Comparison of ENCODE assay signal across 10 cellular contexts in the genomic region with DNA sequence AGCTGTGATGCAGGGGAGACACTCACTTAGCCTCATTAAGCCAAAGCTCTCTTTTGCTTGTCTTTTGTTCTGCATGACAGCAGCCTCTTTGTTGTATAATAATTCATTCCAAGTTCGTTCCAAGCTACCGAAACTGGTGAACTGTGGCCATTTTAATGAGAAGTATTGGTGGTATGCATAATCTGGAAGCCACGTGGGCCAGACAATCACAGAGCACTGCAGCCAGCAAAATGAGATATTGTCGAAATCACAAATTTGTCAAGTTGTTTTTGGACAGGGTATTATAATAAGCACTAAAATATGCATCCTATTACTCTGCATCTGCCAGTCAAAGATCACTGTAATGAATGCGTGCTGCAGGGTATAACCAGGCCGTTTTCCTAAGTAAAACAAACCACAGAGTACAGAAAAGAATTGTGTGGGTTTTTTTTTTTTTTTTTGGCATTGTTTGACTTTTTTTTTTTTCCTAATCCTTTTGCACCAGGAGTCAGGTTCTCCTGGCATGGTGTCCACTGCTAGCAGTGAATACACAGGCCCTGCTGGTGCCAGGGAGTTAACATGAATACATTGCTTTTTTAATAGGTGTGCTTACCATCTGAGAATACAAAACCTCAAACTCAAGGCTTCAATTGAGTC.
DNase-seq lines count a peak whose midpoint lies in the region; ATAC-seq, FAIRE-seq and TF ChIP-seq lines count a peak whose summit lies in the region.
"Had no signal": no experiment of that assay in that cellular context is flagged by ENCODE, and none has a peak within 500 bp of the region (broad histone marks: within the 10 kb centered on the region; RNA-seq: fewer than 3 reads in every experiment).

No MANE protein-coding gene starts in this region.

- dilution Hi-C loops in endothelial cell of umbilical vein (cut with MboI; ENCODE audit: extremely low pct_ligation_motif_present, low sequenced_read_pairs): no loop called here

- H3K4me1 ChIP-seq in endothelial cell of umbilical vein (ENCODE audit: control insufficient read depth, extremely low read depth, insufficient read depth, low read length): peaks cover 28% of the 10 kb centered on the region

- DNase-seq in EL (peak; percentile 84), NCI-H526 (lab: John Stamatoyannopoulos, UW) (peak; percentile 25 to 42), endothelial cell of umbilical vein (ENCODE audit: low read depth, low spot score) (peak; percentile 88), non-pigmented ciliary epithelial cell (ENCODE audit: low read depth) (peak; percentile 28), D721Med (ENCODE audit: insufficient read length, low spot score) (no peak), epidermal melanocyte (ENCODE audit: insufficient read length, low spot score) (no peak)
- DNase-seq: activated naive CD4-positive, alpha-beta T cell treated with Interleukin-2 at 50 U/mL for 16 hours; heart left ventricle had no signal

- H3K79me2 ChIP-seq in endothelial cell of umbilical vein (ENCODE audit: control insufficient read depth, insufficient read depth, low read length): no peaks in the 10 kb centered on the region

- H3K4me2 ChIP-seq in endothelial cell of umbilical vein (ENCODE audit: insufficient read depth, low read length): peak overlapping the region; percentile 21

- no peaks in the 10 kb centered on the region for H3K27me3 ChIP-seq in endothelial cell of umbilical vein (ENCODE audit: control insufficient read depth in 2 of 2, insufficient read depth in 2 of 2, low read length in 2 of 2)
- H3K27me3 ChIP-seq: heart left ventricle had no signal

- no peaks in the 10 kb centered on the region for H3K36me3 ChIP-seq in endothelial cell of umbilical vein (ENCODE audit: control insufficient read depth in 2 of 2, extremely low read depth in 1 of 2, insufficient read depth in 2 of 2, low read length in 2 of 2)

- FAIRE-seq in endothelial cell of umbilical vein (lab: Jason Lieb, UNC) (peak; percentile 57), D721Med (lab: Jason Lieb, UNC) (no peak)

- H3K9me3 ChIP-seq in endothelial cell of umbilical vein (replicated peaks; ENCODE audit: control insufficient read depth, insufficient read depth, low read length): no peaks in the 10 kb centered on the region
- H3K9me3 ChIP-seq: heart left ventricle had no signal

- BruUV-seq in endothelial cell of umbilical vein (replicated peaks; lab: Mats Ljungman, UMichigan): no TSS peak

- POLR2A ChIA-PET in endothelial cell of umbilical vein (lab: Charles Lee): no interaction called here

- H3K4me3 ChIP-seq in endothelial cell of umbilical vein (replicated peaks in 1 of 3; ENCODE audit: insufficient read depth in 1 of 3, low read depth in 1 of 3, low read length in 3 of 3): no peak overlapping the region
- H3K4me3 ChIP-seq: heart left ventricle had no signal

- TF ChIP-seq POLR2A in endothelial cell of umbilical vein (IDR thresholded peaks at IDR 0.05; ENCODE audit: low read depth, low read length): no peak

- peak overlapping the region; percentile 29 for H3K27ac ChIP-seq in endothelial cell of umbilical vein (ENCODE audit: insufficient read depth, low read depth, low read length)
- H3K27ac ChIP-seq: heart left ventricle had no signal

- H3K9ac ChIP-seq in endothelial cell of umbilical vein (replicated peaks; ENCODE audit: extremely low read depth, insufficient read depth, low read length): no peak overlapping the region

- ATAC-seq in HG03571 (IDR thresholded peaks at IDR 0.05; ENCODE audit: unreplicated experiment) (no peak), HG03196 (IDR thresholded peaks at IDR 0.05; ENCODE audit: unreplicated experiment) (no peak)
- ATAC-seq: heart left ventricle had no signal

- intact Hi-C loops in endothelial cell of umbilical vein (cut with micrococcal nuclease): no loop called here

- H2AFZ ChIP-seq in endothelial cell of umbilical vein (ENCODE audit: low read depth, low read length): peak overlapping the region; percentile 40

- H4K20me1 ChIP-seq in endothelial cell of umbilical vein (replicated peaks; ENCODE audit: control insufficient read depth, extremely low read depth, insufficient read depth, low read length): no peaks in the 10 kb centered on the region

- CTCF ChIA-PET in endothelial cell of umbilical vein (lab: Charles Lee): interaction anchor here (1.1 to 1.7 kb wide), 3 partner anchors 11 to 1323 kb away, joined by 4 to 6 read pairs (median 6); no protein-coding TSS in a partner anchor

- TF ChIP-seq CTCF in endothelial cell of umbilical vein (IDR thresholded peaks at IDR 0.05; ENCODE audit: extremely low read depth in 1 of 2, insufficient read depth in 1 of 2, low read depth in 1 of 2, low read length in 2 of 2) (no peak), D721Med (IDR thresholded peaks at IDR 0.05; ENCODE audit: insufficient read depth, missing control alignments) (no peak)

- no peaks in the 10 kb centered on the region for H3K9me1 ChIP-seq in endothelial cell of umbilical vein (replicated peaks; ENCODE audit: control insufficient read depth, extremely low read depth, insufficient read depth, low read length)

TF ChIP-seq in endothelial cell of umbilical vein, 7 proteins besides CTCF, POLR2A, EP300 and RAD21:
- TF ChIP-seq MYC (IDR thresholded peaks at IDR 0.05; ENCODE audit: low read depth, low read length): no peak
- no peak for TF ChIP-seq EZH2 (IDR thresholded peaks at IDR 0.05; ENCODE audit: borderline replicate concordance, low read depth, low read length, severe bottlenecking)
- no peak for TF ChIP-seq JUN (IDR thresholded peaks at IDR 0.05; ENCODE audit: borderline replicate concordance, insufficient read depth, insufficient read length, low read depth)
- TF ChIP-seq, protein P1, sequence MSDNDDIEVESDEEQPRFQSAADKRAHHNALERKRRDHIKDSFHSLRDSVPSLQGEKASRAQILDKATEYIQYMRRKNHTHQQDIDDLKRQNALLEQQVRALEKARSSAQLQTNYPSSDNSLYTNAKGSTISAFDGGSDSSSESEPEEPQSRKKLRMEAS (IDR thresholded peaks at IDR 0.05; ENCODE audit: insufficient read depth, insufficient read length): no peak
- TF ChIP-seq FOS (IDR thresholded peaks at IDR 0.05; ENCODE audit: borderline replicate concordance, insufficient read depth, low read length): no peak
- no peak for TF ChIP-seq POLR2AphosphoS5 (IDR thresholded peaks at IDR 0.05; ENCODE audit: insufficient read depth, low read depth, low read length)
- TF ChIP-seq GATA2 (IDR thresholded peaks at IDR 0.05; ENCODE audit: insufficient read depth, insufficient read length, low read depth, low read length): no peak

Comparison
In these comparisons a context has a peak if more than half of its experiments do, and no peak if none do; other contexts are left out.
1. DNase-seq: peak in EL (single experiment), NCI-H526 (2 of 2), endothelial cell of umbilical vein (single experiment) and non-pigmented ciliary epithelial cell (single experiment); none in D721Med (single experiment) and epidermal melanocyte (single experiment).